8 cellular contexts compared by ENCODE assay signal in genomic region chr1:121396335-121397081, GRCh38.
DNase-seq lines count a peak whose midpoint lies in the region; ATAC-seq, FAIRE-seq and TF ChIP-seq lines count a peak whose summit lies in the region.
"Not testable (repeated sequence)": the region's sequence is repeated elsewhere in the genome, so short reads cannot be mapped to it uniquely, and the experiment has no call there.

No MANE protein-coding gene starts in this region.

- CTCF ChIA-PET in OCI-LY7 (lab: Charles Lee; ENCODE audit: unreplicated experiment), result not testable (repeated sequence)

- POLR2A ChIA-PET in OCI-LY7 (lab: Charles Lee), result not testable (repeated sequence)

- not testable (repeated sequence) for H3K4me1 ChIP-seq in GM23248 (ENCODE audit: insufficient read depth); OCI-LY7 (ENCODE audit: insufficient read depth, low read length, poor library complexity, severe bottlenecking); vagina

- not testable (repeated sequence) for H3K9me3 ChIP-seq in GM23248 (ENCODE audit: low read depth); OCI-LY7 (ENCODE audit: low read length); vagina

- not testable (repeated sequence) for BruUV-seq in OCI-LY7 (replicated peaks; lab: Mats Ljungman, UMichigan)

- not testable (repeated sequence) for H3K27ac ChIP-seq in GM23248; OCI-LY7 (ENCODE audit: low read depth, low read length, poor library complexity, severe bottlenecking)
- peak overlapping the region; percentile 59 for H3K27ac ChIP-seq in vagina

- TF ChIP-seq POLR2A in vagina (IDR thresholded peaks at IDR 0.05), result not testable (repeated sequence)

- peak; percentile 43 for ATAC-seq in Right ventricle myocardium superior (ENCODE audit: poor library complexity)

- intact Hi-C loops in OCI-LY7 (cut with micrococcal nuclease; ENCODE audit: unreplicated experiment); Right ventricle myocardium superior (cut with DNase I); vagina (cut with DNase I): not testable (repeated sequence)

- peak overlapping the region; percentile 55 for H3K9ac ChIP-seq in GM23248

- not testable (repeated sequence) for H4K20me1 ChIP-seq in GM23248 (ENCODE audit: insufficient read depth); OCI-LY7 (ENCODE audit: insufficient read depth, low read length)

- H3K4me3 ChIP-seq in GM23248, result peak overlapping the region; percentile 76
- peak overlapping the region; percentile 73 for H3K4me3 ChIP-seq in OCI-LY7 (ENCODE audit: low read depth, low read length, poor library complexity, severe bottlenecking)
- H3K4me3 ChIP-seq in bronchial epithelial cell (ENCODE audit: low read depth, low read length), result peak overlapping the region; percentile 44
- peak overlapping the region; percentile 53 for H3K4me3 ChIP-seq in skeletal muscle cell (ENCODE audit: low read depth, low read length)
- H3K4me3 ChIP-seq in vagina, result peak overlapping the region; percentile 47 to 54

- H3K4me2 ChIP-seq in GM23248 (ENCODE audit: unreplicated experiment) (peak overlapping the region; percentile 78), OCI-LY7 (ENCODE audit: low read length) (peak overlapping the region; percentile 65)

- FAIRE-seq in bronchial epithelial cell (lab: Jason Lieb, UNC), result not testable (repeated sequence)

- H3K27me3 ChIP-seq in GM23248 (replicated peaks; ENCODE audit: insufficient read depth); bronchial epithelial cell (ENCODE audit: control insufficient read depth, insufficient read depth, low read length); vagina: not testable (repeated sequence)

- H2AFZ ChIP-seq in GM23248, result peak overlapping the region; percentile 65
- 0 out of 2 replicates have a peak overlapping the region, but pooled peaks have one; percentile 50 for H2AFZ ChIP-seq in OCI-LY7 (ENCODE audit: low read length)

- not testable (repeated sequence) for H3K79me2 ChIP-seq in GM23248 (ENCODE audit: insufficient read depth); OCI-LY7 (ENCODE audit: insufficient read depth, low read depth, low read length)

- not testable (repeated sequence) for H3F3A ChIP-seq in GM23248 (ENCODE audit: insufficient read depth)

- peak; percentile 34 for DNase-seq in GM23248
- peak; percentile 24 for DNase-seq in OCI-LY7 (ENCODE audit: low spot score)
- DNase-seq in activated CD8-positive, alpha-beta memory T cell treated with anti-CD3 and anti-CD28 coated beads for 24 hours, result peak; percentile 67
- DNase-seq in bronchial epithelial cell (ENCODE audit: low read depth); skeletal muscle cell (ENCODE audit: low read depth); vagina (ENCODE audit: extremely low spot score in 2 of 2): not testable (repeated sequence)
- DNase-seq in Right ventricle myocardium superior, result peak; percentile 64
- DNase-seq in mesenteric fat pad (ENCODE audit: low spot score), result peak; percentile 89

- 3% methylated on average over 38 to 88 of the region's 88 CpGs for WGBS in GM23248 (ENCODE audit: low coverage in 1 of 2, low lambda C conversion rate in 2 of 2, missing lambda C conversion rate in 2 of 2), 2 experiments

- H3K9me2 ChIP-seq in GM23248 (ENCODE audit: insufficient read depth); OCI-LY7 (ENCODE audit: insufficient read depth, low read length): not testable (repeated sequence)

- not testable (repeated sequence) for TF ChIP-seq CTCF in OCI-LY7 (conservative IDR thresholded peaks at IDR 0.05; ENCODE audit: low read length); bronchial epithelial cell (IDR thresholded peaks at IDR 0.05; ENCODE audit: insufficient read depth, low read length, severe bottlenecking); vagina (IDR thresholded peaks at IDR 0.05)

- in situ Hi-C loops in GM23248 (cut with MboI), result not testable (repeated sequence)

- not testable (repeated sequence) for H3K36me3 ChIP-seq in GM23248 (ENCODE audit: low read depth); OCI-LY7 (ENCODE audit: insufficient read depth, low read length); bronchial epithelial cell (ENCODE audit: control insufficient read depth, insufficient read depth, low read length); vagina
